ENCODE assay signal across 8 cellular contexts in genomic region chr6:53647437-53648094, GRCh38. TPM values are rescaled to one million over a fixed set of nuclear protein-coding genes. Genes with fewer than 3 reads are reported as not detected.
A peak's percentile ranks its signal among the peaks of the same experiment; 100 is the strongest.
DNase-seq lines count a peak whose midpoint lies in the region; ATAC-seq lines count a peak whose summit lies in the region.

No MANE protein-coding gene starts in this region.

- H3K4me3 Mint-ChIP-seq in CD4-positive, CD25-positive, alpha-beta regulatory T cell, result peak overlapping the region; percentile 6 to 45 (median 24)

- peak overlapping the region; percentile 34 to 76 (median 47) for H3K27ac Mint-ChIP-seq in CD4-positive, CD25-positive, alpha-beta regulatory T cell

- peaks cover 3% of the 10 kb centered on the region for H3K27me3 ChIP-seq in CD4-positive, CD25-positive, alpha-beta regulatory T cell (ENCODE audit: control insufficient read depth, insufficient read depth, low read length)

- no peaks in the 10 kb centered on the region for H3K9me3 Mint-ChIP-seq in CD4-positive, CD25-positive, alpha-beta regulatory T cell

- ATAC-seq in CD4-positive, CD25-positive, alpha-beta regulatory T cell (ENCODE audit: low read depth in 2 of 2), result peak; percentile 29 to 35
- ATAC-seq in GM21360 (IDR thresholded peaks at IDR 0.05; ENCODE audit: unreplicated experiment) (peak; percentile 70), HG03558 (IDR thresholded peaks at IDR 0.05; ENCODE audit: extremely low read depth, unreplicated experiment) (peak; percentile 61)

- peak; percentile 5 to 84 (median 55) for DNase-seq in CD4-positive, CD25-positive, alpha-beta regulatory T cell
- peak; percentile 13 to 16 for DNase-seq in activated CD8-positive, alpha-beta memory T cell treated with anti-CD3 and anti-CD28 coated beads for 4 hours (ENCODE audit: low read depth in 2 of 2)
- DNase-seq in stimulated activated CD4-positive, alpha-beta T cell treated with anti-CD3 and anti-CD28 coated beads, TNF-alpha, amount 100 ng/mL, for 48 hours (ENCODE audit: low read depth in 3 of 3), result peak in 2 of 3 donors; percentile 9 to 15
- DNase-seq in NCI-H524 treated with DMSO at 0.1 percent for 48 hours (lab: John Stamatoyannopoulos, UW), result no peak
- DNase-seq in COLO668 (lab: John Stamatoyannopoulos, UW; ENCODE audit: unreplicated experiment), result no peak
- DNase-seq in H4 (ENCODE audit: low spot score), result no peak

- peaks cover 18 to 32% (median 25%) of the 10 kb centered on the region in 4 donors for H3K4me1 Mint-ChIP-seq in CD4-positive, CD25-positive, alpha-beta regulatory T cell

- H3K36me3 Mint-ChIP-seq in CD4-positive, CD25-positive, alpha-beta regulatory T cell, result no peaks in the 10 kb centered on the region

- H3K4me3 ChIP-seq in CD4-positive, CD25-positive, alpha-beta regulatory T cell (ENCODE audit: low read depth, low read length), result peak overlapping the region; percentile 48

- no peaks in the 10 kb centered on the region for H3K36me3 ChIP-seq in CD4-positive, CD25-positive, alpha-beta regulatory T cell (ENCODE audit: control insufficient read depth, insufficient read depth, low read length)

- no peaks in the 10 kb centered on the region for H3K9me3 ChIP-seq in CD4-positive, CD25-positive, alpha-beta regulatory T cell (ENCODE audit: control insufficient read depth in 2 of 2, low read length in 2 of 2)

- H3K4me1 ChIP-seq in CD4-positive, CD25-positive, alpha-beta regulatory T cell (ENCODE audit: control insufficient read depth, insufficient read depth, low read length, poor library complexity, severe bottlenecking), result peaks cover 30% of the 10 kb centered on the region

- H3K27me3 Mint-ChIP-seq in CD4-positive, CD25-positive, alpha-beta regulatory T cell, result peaks cover 20% of the 10 kb centered on the region

- H3K27ac ChIP-seq in CD4-positive, CD25-positive, alpha-beta regulatory T cell (ENCODE audit: insufficient read depth, low read length, poor library complexity, severe bottlenecking), result peak overlapping the region; percentile 34

RNA-seq across cellular contexts. Expression of gene KLHL31, which starts 18.0 kb away (rescaled TPM):
- total RNA-seq in CD4-positive, CD25-positive, alpha-beta regulatory T cell, result not detected
- not detected for polyA plus RNA-seq in CD4-positive, CD25-positive, alpha-beta regulatory T cell
- 0.17 and 0.72 TPM in 2 replicates for total RNA-seq in H4 (2014; rRNA removed; shearing (Covaris generic))

Comparison
In these comparisons a context has a peak if more than half of its experiments do, and no peak if none do; other contexts are left out.
1. DNase-seq: peak in CD4-positive, CD25-positive, alpha-beta regulatory T cell (3 of 3), activated CD8-positive, alpha-beta memory T cell treated with anti-CD3 and anti-CD28 coated beads for 4 hours (2 of 2) and stimulated activated CD4-positive, alpha-beta T cell treated with anti-CD3 and anti-CD28 coated beads, TNF-alpha, amount 100 ng/mL, for 48 hours (2 of 3); none in NCI-H524 treated with DMSO at 0.1 percent for 48 hours (single experiment), COLO668 (single experiment) and H4 (single experiment).
2. Peak in every context shown above with its lines, with median percentiles within 50 percentile points of each other: ATAC-seq.